1 cellular context compared by ENCODE assay signal in genomic region chr3:142962175-142962519, GRCh38.
TF ChIP-seq lines count a peak whose summit lies in the region.

No MANE protein-coding gene starts in this region.

TF ChIP-seq in liver, 16 proteins besides CTCF, POLR2A, EP300 and RAD21:
- TF ChIP-seq NR2F2 (IDR thresholded peaks at IDR 0.05) (no peak), MAX (IDR thresholded peaks at IDR 0.05) (no peak), HNF4A (conservative IDR thresholded peaks at IDR 0.05) (no peak), RXRA (IDR thresholded peaks at IDR 0.05) (no peak), JUND (IDR thresholded peaks at IDR 0.05) (no peak)
TF ChIP-seq in liver: peak in this region for 0.
